ENCODE assay signal across 20 cellular contexts in genomic region chr2:208163489-208163888, GRCh38. TPM values are rescaled to one million over a fixed set of nuclear protein-coding genes. Genes with fewer than 3 reads are reported as not detected.
DNase-seq lines count a peak whose midpoint lies in the region; ATAC-seq, FAIRE-seq and TF ChIP-seq lines count a peak whose summit lies in the region.
"Had no signal": no experiment of that assay in that cellular context is flagged by ENCODE, and none has a peak within 500 bp of the region (broad histone marks: within the 10 kb centered on the region; RNA-seq: fewer than 3 reads in every experiment).

TSS of gene CRYGA (minus strand) at chr2:208163589. CDS start at chr2:208163556, 33 bp downstream.

- no peak within 1 kb of the TSS for H3K14ac ChIP-seq in H1 (ENCODE audit: insufficient read length)

- dilution Hi-C loops in mammary epithelial cell (cut with HindIII; ENCODE audit: low sequenced_read_pairs), result no loop called here

- H3K9me3 Mint-ChIP-seq in neural progenitor cell, result no peaks in the 10 kb centered on the region
- H3K9me3 Mint-ChIP-seq: CD4-positive, alpha-beta memory T cell had no signal

- no peak for ATAC-seq in K562
- ATAC-seq in HG03460 (IDR thresholded peaks at IDR 0.05; ENCODE audit: unreplicated experiment), result no peak
- ATAC-seq: GM12878 had no signal

- in situ Hi-C loops in K562 (cut with MboI), result no loop called here
- in situ Hi-C loops in mammary epithelial cell (cut with MboI; ENCODE audit: low sequenced_read_pairs in 2 of 2), result no loop called here

- TF ChIP-seq CTCF in K562 (IDR thresholded peaks at IDR 0.05 in 2 of 3, conservative IDR thresholded peaks at IDR 0.05 in 1 of 3; ENCODE audit: insufficient read depth in 2 of 3, low read depth in 1 of 3, low read length in 3 of 3) (no peak), H1 (IDR thresholded peaks at IDR 0.05; ENCODE audit: control extremely low read depth in 1 of 3, insufficient read depth in 1 of 3, low read depth in 1 of 3, low read length in 3 of 3) (no peak), neural progenitor cell (IDR thresholded peaks at IDR 0.05) (no peak), mammary epithelial cell (conservative IDR thresholded peaks at IDR 0.05 in 1 of 2, IDR thresholded peaks at IDR 0.05 in 1 of 2; ENCODE audit: extremely low read depth in 1 of 2, insufficient read depth in 1 of 2, low read depth in 1 of 2, low read length in 2 of 2) (no peak), thyroid gland (IDR thresholded peaks at IDR 0.05) (no peak), GM10266 (IDR thresholded peaks at IDR 0.05; ENCODE audit: control insufficient read depth, insufficient read depth, low read depth, missing control alignments) (no peak)

- no peaks in the 10 kb centered on the region for H3K36me3 Mint-ChIP-seq in neural progenitor cell
- H3K36me3 Mint-ChIP-seq: CD4-positive, alpha-beta memory T cell had no signal

- H3K4me3 Mint-ChIP-seq in neural progenitor cell, result no peak within 1 kb of the TSS
- H3K4me3 Mint-ChIP-seq: CD4-positive, alpha-beta memory T cell had no signal

- H3K27ac Mint-ChIP-seq in neural progenitor cell, result peak within 1 kb of the TSS; percentile 5
- H3K27ac Mint-ChIP-seq: CD4-positive, alpha-beta memory T cell had no signal

- no peak within 1 kb of the TSS for H2BK120ac ChIP-seq in H1 (replicated peaks; ENCODE audit: low read depth, low read length)

- no peak within 1 kb of the TSS for H2BK20ac ChIP-seq in H1 (ENCODE audit: low read length)

- no peak within 1 kb of the TSS for H2BK12ac ChIP-seq in H1 (ENCODE audit: low read depth, low read length)

- H3K4me1 Mint-ChIP-seq in neural progenitor cell, result peaks cover 10% of the 10 kb centered on the region
- H3K4me1 Mint-ChIP-seq: CD4-positive, alpha-beta memory T cell had no signal

- H3K27ac ChIP-seq in K562 (ENCODE audit: extremely low read depth, low read depth, low read length) (no peak within 1 kb of the TSS), H1 (ENCODE audit: low read depth, low read length) (no peak within 1 kb of the TSS), neural progenitor cell (no peak within 1 kb of the TSS), mammary epithelial cell (ENCODE audit: insufficient read depth, low read depth, low read length) (no peak within 1 kb of the TSS), thyroid gland (no peak within 1 kb of the TSS)
- H3K27ac ChIP-seq: GM23248 had no signal

- H4K20me1 ChIP-seq in K562 (replicated peaks; ENCODE audit: control insufficient read depth, insufficient read depth, low read length) (no peaks in the 10 kb centered on the region), H1 (replicated peaks in 1 of 2; ENCODE audit: control insufficient read depth in 1 of 2, insufficient read depth in 2 of 2, low read length in 2 of 2) (no peaks in the 10 kb centered on the region), neural progenitor cell (ENCODE audit: low read depth) (no peaks in the 10 kb centered on the region), mammary epithelial cell (ENCODE audit: insufficient read depth, low read length) (no peaks in the 10 kb centered on the region)

- H2BK15ac ChIP-seq in H1 (ENCODE audit: low read length), result no peak within 1 kb of the TSS

- no peaks in the 10 kb centered on the region for H3K79me1 ChIP-seq in H1 (ENCODE audit: low read depth, low read length)

- TF ChIP-seq RAD21 in K562 (CRISPR knock-in tag; conservative IDR thresholded peaks at IDR 0.05 in 1 of 2, IDR thresholded peaks at IDR 0.05 in 1 of 2) (no peak), H1 (IDR thresholded peaks at IDR 0.05 in 1 of 2, conservative IDR thresholded peaks at IDR 0.05 in 1 of 2; ENCODE audit: low read depth in 2 of 2, low read length in 2 of 2) (no peak)

- whole genome bisulfite sequencing in K562 (ENCODE audit: insufficient coverage, low coverage, missing lambda C conversion rate), result 20% methylated on average over 2 of the region's 2 CpGs
- 85% methylated on average over 2 of the region's 2 CpGs; no CpG with 5 or more reads in 1 of the 2 experiments for WGBS in H1 (ENCODE audit: extremely low coverage in 1 of 2, insufficient coverage in 1 of 2, insufficient read length in 1 of 2, insufficient replicate concordance in 2 of 2, low coverage in 1 of 2, low lambda C conversion rate in 2 of 2, missing lambda C conversion rate in 1 of 2), 2 experiments
- WGBS in mammary epithelial cell (ENCODE audit: low coverage, missing lambda C conversion rate), result 0% methylated on average over 1 of the region's 2 CpGs
- WGBS in thyroid gland, 2 donors, result 71% methylated on average over 2 of the region's 2 CpGs

- H3K4me2 ChIP-seq in K562 (ENCODE audit: insufficient read depth, low read length) (no peak within 1 kb of the TSS), H1 (ENCODE audit: insufficient read depth in 1 of 2, low read depth in 2 of 2, low read length in 2 of 2) (no peak within 1 kb of the TSS), neural progenitor cell (no peak within 1 kb of the TSS), mammary epithelial cell (ENCODE audit: insufficient read depth, low read depth, low read length) (no peak within 1 kb of the TSS)

- no peak within 1 kb of the TSS for H3K23ac ChIP-seq in H1 (ENCODE audit: insufficient read length)

- no peak within 1 kb of the TSS for H2AK5ac ChIP-seq in H1 (ENCODE audit: low read depth, low read length)

- H3K23me2 ChIP-seq in H1 (ENCODE audit: low read depth, low read length), result no peaks in the 10 kb centered on the region

- FAIRE-seq in K562 (lab: Jason Lieb, UNC) (no peak), H1 (lab: Jason Lieb, UNC) (no peak)
- FAIRE-seq: GM12878, GM19239, H54 had no signal

- H2BK5ac ChIP-seq in H1 (ENCODE audit: low read depth, low read length), result peak within 1 kb of the TSS; percentile 12; the same call in 1 of the 2 replicates

- H2AFZ ChIP-seq in K562 (ENCODE audit: low read depth, low read length) (peak within 1 kb of the TSS; percentile 50; the same call in 1 of the 2 replicates), H1 (ENCODE audit: low read length) (peak within 1 kb of the TSS; percentile 95), neural progenitor cell (replicated peaks) (peak within 1 kb of the TSS; percentile 67), mammary epithelial cell (ENCODE audit: low read depth, low read length) (no peak within 1 kb of the TSS)
- H2AFZ ChIP-seq: GM23248 had no signal

- peak within 1 kb of the TSS; percentile 57; the same call in 1 of the 2 replicates for H4K8ac ChIP-seq in H1 (ENCODE audit: extremely low read depth, insufficient read depth, low read length)

- no peak within 1 kb of the TSS for H3K4ac ChIP-seq in H1 (replicated peaks; ENCODE audit: insufficient read length, low read depth, low read length)

- H3K36me3 ChIP-seq in K562 (ENCODE audit: control insufficient read depth, insufficient read depth, low read length), result no peaks in the 10 kb centered on the region
- H3K36me3 ChIP-seq in H1 (ENCODE audit: control insufficient read depth in 2 of 4, insufficient read depth in 4 of 4, low read length in 3 of 4), result no peaks in the 10 kb centered on the region
- no peaks in the 10 kb centered on the region for H3K36me3 ChIP-seq in neural progenitor cell
- H3K36me3 ChIP-seq in mammary epithelial cell (ENCODE audit: insufficient read depth, low read length), result no peaks in the 10 kb centered on the region
- no peaks in the 10 kb centered on the region for H3K36me3 ChIP-seq in thyroid gland

- no peaks in the 10 kb centered on the region for H3K9me3 ChIP-seq in K562 (replicated peaks; ENCODE audit: control insufficient read depth, insufficient read depth, low read depth, low read length)
- H3K9me3 ChIP-seq in H1 (ENCODE audit: insufficient read depth in 2 of 2, low read depth in 1 of 2, low read length in 1 of 2), result no peaks in the 10 kb centered on the region
- no peaks in the 10 kb centered on the region for H3K9me3 ChIP-seq in neural progenitor cell (ENCODE audit: low read depth)
- H3K9me3 ChIP-seq in mammary epithelial cell (replicated peaks; ENCODE audit: insufficient read depth, low read length), result no peaks in the 10 kb centered on the region
- H3K9me3 ChIP-seq in thyroid gland, result no peaks in the 10 kb centered on the region

- H3K9ac ChIP-seq in K562 (ENCODE audit: insufficient read depth in 1 of 2, low read depth in 2 of 2, low read length in 2 of 2), result no peak within 1 kb of the TSS
- H3K9ac ChIP-seq in H1 (replicated peaks in 1 of 4; ENCODE audit: extremely low read depth in 1 of 4, low read depth in 3 of 4, low read length in 3 of 4), result no peak within 1 kb of the TSS
- H3K9ac ChIP-seq in neural progenitor cell, result no peak within 1 kb of the TSS
- no peak within 1 kb of the TSS for H3K9ac ChIP-seq in mammary epithelial cell (ENCODE audit: insufficient read depth, low read length)
- H3K9ac ChIP-seq: GM23248 had no signal

- no peak within 1 kb of the TSS for H4K5ac ChIP-seq in H1 (ENCODE audit: insufficient read length, low read depth, low read length)

- no TSS peak for BruUV-seq in K562 (replicated peaks; lab: Mats Ljungman, UMichigan)
- BruUV-seq in mammary epithelial cell (replicated peaks; lab: Mats Ljungman, UMichigan), result no TSS peak

- H3K79me2 ChIP-seq in K562 (ENCODE audit: control insufficient read depth, insufficient read depth, low read length) (no peaks in the 10 kb centered on the region), H1 (ENCODE audit: control insufficient read depth in 1 of 2, insufficient read depth in 2 of 2, low read length in 2 of 2) (no peaks in the 10 kb centered on the region), neural progenitor cell (ENCODE audit: low read depth) (no peaks in the 10 kb centered on the region), mammary epithelial cell (ENCODE audit: insufficient read depth, low read length) (no peaks in the 10 kb centered on the region)

- H4K91ac ChIP-seq in H1 (replicated peaks; ENCODE audit: insufficient read length, low read length), result peak within 1 kb of the TSS; percentile 34

- TF ChIP-seq POLR2A in K562 (conservative IDR thresholded peaks at IDR 0.05) (no peak), H1 (IDR thresholded peaks at IDR 0.05; ENCODE audit: control extremely low read depth in 1 of 2, low read depth in 2 of 2, low read length in 2 of 2) (no peak), thyroid gland (IDR thresholded peaks at IDR 0.05) (no peak)

- no peak within 1 kb of the TSS for H3K56ac ChIP-seq in H1 (replicated peaks; ENCODE audit: insufficient read length, low read depth, low read length)

- DNase-seq in K562 (ENCODE audit: extremely low read depth in 1 of 4, low spot score in 3 of 4), result no peak
- no peak for DNase-seq in H1 (ENCODE audit: low read depth in 1 of 2, low spot score in 2 of 2)
- no peak for DNase-seq in neural progenitor cell (ENCODE audit: low spot score)
- no peak for DNase-seq in mammary epithelial cell
- DNase-seq in thyroid gland, result no peak
- DNase-seq in GM10266 (ENCODE audit: extremely low spot score), result no peak
- DNase-seq: C1 segment of cervical spinal cord; Calu3; CD4-positive, alpha-beta memory T cell; COR-L47; DND-41; GM23248; HCEC 1CT had no signal

- intact Hi-C loops in K562 (cut with micrococcal nuclease) (no loop called here), mammary epithelial cell (cut with micrococcal nuclease) (no loop called here), thyroid gland (cut with DNase I) (no loop called here)

- H3K4me1 ChIP-seq in K562 (replicated peaks in 1 of 2; ENCODE audit: control insufficient read depth in 2 of 2, insufficient read depth in 2 of 2, low read length in 2 of 2), result no peaks in the 10 kb centered on the region; a peak in 1 of 5 replicates
- H3K4me1 ChIP-seq in H1 (replicated peaks in 1 of 4; ENCODE audit: control insufficient read depth in 3 of 4, insufficient read depth in 4 of 4, low read length in 3 of 4), result no peaks in the 10 kb centered on the region
- H3K4me1 ChIP-seq in neural progenitor cell, result no peaks in the 10 kb centered on the region
- H3K4me1 ChIP-seq in mammary epithelial cell (ENCODE audit: insufficient read depth, low read length), result no peaks in the 10 kb centered on the region
- no peaks in the 10 kb centered on the region for H3K4me1 ChIP-seq in thyroid gland

- no peaks in the 10 kb centered on the region for H3F3A ChIP-seq in neural progenitor cell (ENCODE audit: low read depth)

- no peak within 1 kb of the TSS for H3K18ac ChIP-seq in H1 (ENCODE audit: extremely low read depth, low read length)

- H3K27me3 ChIP-seq in K562 (ENCODE audit: control insufficient read depth in 2 of 2, insufficient read depth in 2 of 2, low read length in 2 of 2) (no peaks in the 10 kb centered on the region), H1 (replicated peaks in 1 of 4; ENCODE audit: control insufficient read depth in 3 of 4, extremely low read depth in 1 of 4, insufficient read depth in 3 of 4, low read length in 3 of 4) (no peaks in the 10 kb centered on the region), neural progenitor cell (no peaks in the 10 kb centered on the region), mammary epithelial cell (ENCODE audit: insufficient read depth, low read length) (no peaks in the 10 kb centered on the region), thyroid gland (no peaks in the 10 kb centered on the region)

- POLR2A ChIA-PET in K562 (lab: Yijun Ruan, JAX) (no interaction called here), H1 (lab: Charles Lee; ENCODE audit: partially characterized antibody) (interaction anchor here (1.3 kb wide), 1 partner anchor 91 kb away, joined by 4 read pairs; the partner anchor contains the start of gene IDH1)

- CTCF ChIA-PET in K562 (lab: Yijun Ruan, JAX; ENCODE audit: low intra/inter-chr PET ratio) (no interaction called here), H1 (lab: Charles Lee; ENCODE audit: partially characterized antibody) (interaction anchor here (0.7 to 4.7 kb wide), 3 partner anchors 12 to 1823 kb away, joined by 3 to 30 read pairs (median 3); no protein-coding TSS in a partner anchor), mammary epithelial cell (lab: Charles Lee; ENCODE audit: low non-redundant PET) (no interaction called here)

- no peaks in the 10 kb centered on the region for H3K9me1 ChIP-seq in K562 (ENCODE audit: control insufficient read depth, insufficient read depth, low read length)

- H3K4me3 ChIP-seq in K562 (no peak within 1 kb of the TSS), H1 (ENCODE audit: extremely low read depth in 1 of 4, insufficient read depth in 2 of 4, low read depth in 3 of 4, low read length in 4 of 4) (no peak within 1 kb of the TSS), neural progenitor cell (no peak within 1 kb of the TSS), mammary epithelial cell (replicated peaks in 1 of 3; ENCODE audit: insufficient read depth in 1 of 3, low read depth in 2 of 3, low read length in 3 of 3) (no peak within 1 kb of the TSS), thyroid gland (replicated peaks in 1 of 3) (no peak within 1 kb of the TSS)
- H3K4me3 ChIP-seq: GM12878, GM23248 had no signal

- no peak for TF ChIP-seq EP300 in K562 (IDR thresholded peaks at IDR 0.05; ENCODE audit: low read length)
- no peak for TF ChIP-seq EP300 in H1 (IDR thresholded peaks at IDR 0.05; ENCODE audit: borderline replicate concordance in 1 of 2, low read depth in 2 of 2, low read length in 2 of 2)

- peaks cover 3% of the 10 kb centered on the region for H3K27me3 Mint-ChIP-seq in neural progenitor cell (ENCODE audit: insufficient read depth, low read depth)

RNA-seq across cellular contexts. Expression of gene CRYGA, which starts in this region (rescaled TPM):
- total RNA-seq in K562 (2011; cell fraction: chromatin; rRNA removed; ENCODE audit: low replicate concordance), result not detected in 2 replicates
- not detected in 2 replicates for total RNA-seq in K562 (2011; cell fraction: nucleolus; rRNA removed)
- total RNA-seq in K562 (2011; cell fraction: nucleoplasm; rRNA removed), result not detected in 2 replicates
- total RNA-seq in K562 (2014; rRNA removed) (not detected in 2 replicates), K562 (2014; rRNA removed; fragmentation: Illumina TruSeq; extraction: Trizol) (not detected in 2 replicates), K562 (2015; rRNA removed; fragmentation: Illumina TruSeq; extraction: Trizol) (not detected in 2 replicates), K562 (2021) (not detected in 2 replicates), neural progenitor cell (ENCODE audit: low replicate concordance) (not detected in 2 replicates), mammary epithelial cell (not detected), thyroid gland (not detected)
- polyA plus RNA-seq in K562 (2011; rRNA removed) (not detected in 2 replicates), K562 (2014; fragmentation: Illumina TruSeq; extraction: Trizol) (not detected in 2 replicates), K562 (2014; fragmentation: Nextera tagmentation; extraction: Ambion mirVana) (not detected), K562 (2014; rRNA removed) (not detected in 2 replicates), H1 (2011; rRNA removed) (not detected in 2 replicates), mammary epithelial cell (not detected)
- not detected in 2 replicates for polyA plus RNA-seq in K562 (2011; cell fraction: cytosol; rRNA removed)
- not detected in 2 replicates for polyA plus RNA-seq in K562 (2011; cell fraction: nucleus; rRNA removed)
- polyA plus RNA-seq in K562 (2012), result not detected in 2 replicates
- polyA minus RNA-seq in K562 (2011; rRNA and poly(A)+ RNA removed), result not detected in 2 replicates
- not detected in 2 replicates for polyA minus RNA-seq in K562 (2011; cell fraction: cytosol; rRNA and poly(A)+ RNA removed)
- not detected in 2 replicates for polyA minus RNA-seq in K562 (2011; cell fraction: nucleus; rRNA and poly(A)+ RNA removed)
- total RNA-seq in H1 (2021; fragmentation: NEBNext Ultra II Directional; extraction: Animal tissue kit (Norgen Biotek cat#: 25700)), result not detected in 2 replicates
- polyA plus RNA-seq in H1 (2011; cell fraction: cytosol; rRNA removed), result not detected
- polyA plus RNA-seq in H1 (2011; cell fraction: nucleus; rRNA removed), result not detected
- polyA plus RNA-seq in H1 (2012, experiment 1 of 2), result not detected in 4 replicates
- not detected for polyA plus RNA-seq in H1 (2012, experiment 2 of 2)
- polyA plus RNA-seq in H1 (2013, experiment 1 of 2), result 0.10 TPM
- not detected for polyA plus RNA-seq in H1 (2013, experiment 2 of 2)
- polyA minus RNA-seq in H1 (2011; rRNA and poly(A)+ RNA removed), result not detected in 2 replicates
- polyA minus RNA-seq in H1 (2011; cell fraction: cytosol; rRNA and poly(A)+ RNA removed), result not detected
- not detected for polyA minus RNA-seq in H1 (2011; cell fraction: nucleus; rRNA and poly(A)+ RNA removed)
- polyA minus RNA-seq in mammary epithelial cell, result not detected
- total RNA-seq: A172; A673; Calu3; CD4-positive, alpha-beta memory T cell; GM12878; GM23248 had no signal
- polyA plus RNA-seq: BJ; CD4-positive, alpha-beta memory T cell; GM12878; GM23248 had no signal
